ENCODE assay signal across 27 cellular contexts in genomic region chr9:92943062-92943616, GRCh38. TPM values are rescaled to one million over a fixed set of nuclear protein-coding genes. Genes with fewer than 3 reads are reported as not detected.
DNase-seq lines count a peak whose midpoint lies in the region; ATAC-seq and TF ChIP-seq lines count a peak whose summit lies in the region.
"Had no signal": no experiment of that assay in that cellular context is flagged by ENCODE, and none has a peak within 500 bp of the region (broad histone marks: within the 10 kb centered on the region; RNA-seq: fewer than 3 reads in every experiment).

No MANE protein-coding gene starts in this region.

- WGBS in right cardiac atrium = 71% methylated on average over 5 of the region's 5 CpGs
- 78 to 84% methylated on average over 4 to 5 of the region's 5 CpGs for WGBS in thyroid gland, 2 donors

- ATAC-seq in right cardiac atrium (no peak), left ventricle myocardium superior (peak; percentile 64), GM19351 (IDR thresholded peaks at IDR 0.05; ENCODE audit: unreplicated experiment) (no peak)
- ATAC-seq: sciatic nerve had no signal

- H3K27ac ChIP-seq in left ventricle myocardium inferior (replicated peaks) (no peak overlapping the region), right cardiac atrium (ENCODE audit: low read length) (no peak overlapping the region), thyroid gland (no peak overlapping the region)
- H3K27ac ChIP-seq: BLaER1, cardiac muscle cell, GM23248, tibial nerve had no signal

- H3K4me1 ChIP-seq in left ventricle myocardium inferior (peaks cover 13% of the 10 kb centered on the region), right cardiac atrium (ENCODE audit: control insufficient read depth, insufficient read depth, low read length) (no peaks in the 10 kb centered on the region), thyroid gland (peaks cover 0 to 12% of the 10 kb centered on the region in 2 donors)

- DNase-seq in left ventricle myocardium inferior (peak; percentile 32), right cardiac atrium (no peak), NCI-H2196 (lab: John Stamatoyannopoulos, UW; ENCODE audit: unreplicated experiment) (peak; percentile 44), left ventricle myocardium superior (no peak), anterior cingulate cortex (lab: John Stamatoyannopoulos, UW) (no peak), thyroid gland (no peak), NCI-H345 treated with DMSO at 0.1 percent for 48 hours (lab: John Stamatoyannopoulos, UW; ENCODE audit: unreplicated experiment) (no peak)
- DNase-seq: ACHN; activated CD4-positive, alpha-beta T cell treated with anti-CD3 and anti-CD28 coated beads, Interleukin-2, amount 50 U/mL, for 1 hour; activated CD4-positive, CD25-positive, alpha-beta regulatory T cell; activated T-cell treated with anti-CD3 and anti-CD28 coated beads, Interleukin-2, amount 50 U/mL, for 48 hours; DND-41; erythroblast; glutamatergic neuron; GM23248; naive B cell; NCI-H187; NCI-H748 treated with DMSO at 0.1 percent for 48 hours; SK-N-SH; stimulated activated CD4-positive, alpha-beta T cell treated with anti-CD3 and anti-CD28 coated beads, Interleukin-12 subunit alpha, Interleukin-12 subunit beta, amount 100 ng/mL, for 4 hours; stimulated activated CD4-positive, alpha-beta T cell treated with anti-CD3 and anti-CD28 coated beads, Interleukin-2, amount 100 ng/mL, for 48 hours had no signal

- TF ChIP-seq CTCF in left ventricle myocardium inferior (IDR thresholded peaks at IDR 0.05; ENCODE audit: borderline replicate concordance) (no peak), thyroid gland (IDR thresholded peaks at IDR 0.05) (no peak)

- no peak for TF ChIP-seq POLR2A in thyroid gland (IDR thresholded peaks at IDR 0.05)

- H3K9me3 ChIP-seq in left ventricle myocardium inferior (replicated peaks) (no peaks in the 10 kb centered on the region), right cardiac atrium (ENCODE audit: control insufficient read depth, low read length) (no peaks in the 10 kb centered on the region), thyroid gland (no peaks in the 10 kb centered on the region)
- H3K9me3 ChIP-seq: SK-N-SH, tibial nerve had no signal

- H3K36me3 ChIP-seq in left ventricle myocardium inferior (no peaks in the 10 kb centered on the region), thyroid gland (no peaks in the 10 kb centered on the region)
- H3K36me3 ChIP-seq: BLaER1, cardiac muscle cell, tibial nerve had no signal

- intact Hi-C loops in left ventricle myocardium inferior (cut with micrococcal nuclease) = no loop called here
- intact Hi-C loops in right cardiac atrium (cut with DNase I) = no loop called here
- intact Hi-C loops in left ventricle myocardium superior (cut with micrococcal nuclease) = no loop called here
- intact Hi-C loops in thyroid gland (cut with DNase I) = no loop called here

- H3K27me3 ChIP-seq in left ventricle myocardium inferior (ENCODE audit: low read depth) (peaks cover 42% of the 10 kb centered on the region), right cardiac atrium (ENCODE audit: control insufficient read depth, insufficient read depth) (no peaks in the 10 kb centered on the region), thyroid gland (no peaks in the 10 kb centered on the region)

- no peak overlapping the region for H3K4me3 ChIP-seq in left ventricle myocardium inferior
- H3K4me3 ChIP-seq in right cardiac atrium (ENCODE audit: low read length) = no peak overlapping the region
- no peak overlapping the region for H3K4me3 ChIP-seq in thyroid gland (replicated peaks in 1 of 3)
- H3K4me3 ChIP-seq: BLaER1, cardiac muscle cell, GM23248, tibial nerve had no signal

RNA-seq across cellular contexts. Expression of gene FGD3, which starts 4.2 kb away (rescaled TPM):
- total RNA-seq in left ventricle myocardium inferior = 1.8 TPM
- total RNA-seq in right cardiac atrium = 1 to 10 TPM; 2.5 to 3.2 (median 2.9) TPM
- 1.1 TPM for polyA plus RNA-seq in right cardiac atrium
- 3.2 TPM for total RNA-seq in left ventricle myocardium superior
- total RNA-seq in thyroid gland = 1 to 10 TPM; 5.2 to 6.6 (median 5.6) TPM
- total RNA-seq: GM23248, RPMI7951 had no signal
- polyA plus RNA-seq: cardiac muscle cell, GM23248, SK-N-SH had no signal

Comparison
In these comparisons a context has a peak if more than half of its experiments do, and no peak if none do; other contexts are left out.
1. DNase-seq: peak in left ventricle myocardium inferior (single experiment) and NCI-H2196 (single experiment); none in right cardiac atrium (0 of 3), left ventricle myocardium superior (single experiment), anterior cingulate cortex (0 of 58), thyroid gland (0 of 2) and NCI-H345 treated with DMSO at 0.1 percent for 48 hours (single experiment).